8 cellular contexts compared by ENCODE assay signal in genomic region chr9:22238809-22239684, GRCh38.
DNase-seq lines count a peak whose midpoint lies in the region; ATAC-seq and TF ChIP-seq lines count a peak whose summit lies in the region.

No MANE protein-coding gene starts in this region.

- H3K79me2 ChIP-seq in OCI-LY3 (ENCODE audit: low read length): no peaks in the 10 kb centered on the region

- ATAC-seq in heart left ventricle: peak in 1 of 4 donors; percentile 53

- H3K4me1 Mint-ChIP-seq in progenitor cell of endocrine pancreas (ENCODE audit: low read depth): peaks cover 8% of the 10 kb centered on the region

- no peaks in the 10 kb centered on the region for H3K27me3 ChIP-seq in heart left ventricle
- H3K27me3 ChIP-seq in OCI-LY3 (ENCODE audit: low read depth, low read length): peaks cover 3% of the 10 kb centered on the region

- TF ChIP-seq CTCF in heart left ventricle (IDR thresholded peaks at IDR 0.05) (peak in 11 of 12 donors; percentile 28 to 56 (median 49)), OCI-LY3 (IDR thresholded peaks at IDR 0.05; ENCODE audit: low read depth, low read length) (peak; percentile 33; the same call in 1 of the 2 replicates), progenitor cell of endocrine pancreas (IDR thresholded peaks at IDR 0.05; ENCODE audit: unreplicated experiment) (peak; percentile 60)

- H3K4me1 ChIP-seq in heart left ventricle (peaks cover 0 to 6% (median 0%) of the 10 kb centered on the region in 12 donors), OCI-LY3 (ENCODE audit: low read length) (peaks cover 61% of the 10 kb centered on the region)

- no peak overlapping the region for H3K27ac ChIP-seq in heart left ventricle
- H3K27ac ChIP-seq in OCI-LY3 (ENCODE audit: low read length): peak overlapping the region; percentile 49; the same call in 1 of the 2 replicates
- peak overlapping the region; percentile 75 for H3K27ac ChIP-seq in epithelial cell of prostate

- peak overlapping the region; percentile 11; the same call in 1 of the 2 replicates for H3K9ac ChIP-seq in OCI-LY3 (ENCODE audit: low read length)

- peaks cover 14% of the 10 kb centered on the region for H3K27me3 Mint-ChIP-seq in progenitor cell of endocrine pancreas

- peak overlapping the region; percentile 60 for H3K4me2 ChIP-seq in OCI-LY3 (ENCODE audit: low read length)

- no peaks in the 10 kb centered on the region for H3K36me3 Mint-ChIP-seq in progenitor cell of endocrine pancreas (ENCODE audit: insufficient read depth)

- H3K9me3 ChIP-seq in heart left ventricle (no peaks in the 10 kb centered on the region), OCI-LY3 (ENCODE audit: insufficient read depth, low read length) (no peaks in the 10 kb centered on the region)

- DNase-seq in heart left ventricle (no peak), cardiac septum (ENCODE audit: low spot score) (no peak), epithelial cell of prostate (ENCODE audit: low read depth, low spot score) (no peak), progenitor cell of endocrine pancreas (ENCODE audit: low spot score, unreplicated experiment) (no peak)
- no peak for DNase-seq in activated CD4-positive, alpha-beta T cell treated with anti-CD3 and anti-CD28 coated beads, Interleukin-2, amount 50 U/mL, for 4 hours
- no peak for DNase-seq in activated naive CD4-positive, alpha-beta T cell treated with Interleukin-2 at 50 U/mL for 16 hours
- DNase-seq in activated CD4-positive, alpha-beta T cell treated with anti-CD3 and anti-CD28 coated beads for 4 hours: no peak

- H4K20me1 ChIP-seq in OCI-LY3 (ENCODE audit: insufficient read depth, low read length): no peaks in the 10 kb centered on the region

- H3K4me3 ChIP-seq in heart left ventricle (no peak overlapping the region), OCI-LY3 (ENCODE audit: low read length) (no peak overlapping the region)

- H3K36me3 ChIP-seq in heart left ventricle (no peaks in the 10 kb centered on the region), OCI-LY3 (replicated peaks; ENCODE audit: low read depth, low read length) (no peaks in the 10 kb centered on the region)

- H3K27ac Mint-ChIP-seq in progenitor cell of endocrine pancreas: no peak overlapping the region

- no peak overlapping the region for H3K4me3 Mint-ChIP-seq in progenitor cell of endocrine pancreas (ENCODE audit: low read depth)

- no peak for TF ChIP-seq POLR2A in heart left ventricle (IDR thresholded peaks at IDR 0.05)

- WGBS in heart left ventricle, 4 donors: 22 to 31% (median 25%) methylated on average over 9 of the region's 9 CpGs

- H3K9me3 Mint-ChIP-seq in progenitor cell of endocrine pancreas (ENCODE audit: low read depth): no peaks in the 10 kb centered on the region

- peak overlapping the region; percentile 17; the same call in 1 of the 2 replicates for H2AFZ ChIP-seq in OCI-LY3 (ENCODE audit: low read depth, low read length)

- intact Hi-C loops in heart left ventricle (cut with DNase I): loop anchor here in 8 of 10 donors (2.0 to 10.0 kb wide), 7 partner anchors 187 to 427 kb away; partner anchors contain the start of gene CDKN2B (in 1 of the 8)
- intact Hi-C loops in cardiac septum (cut with DNase I): loop anchor here (5.0 to 10.0 kb wide), 2 partner anchors 204 to 427 kb away; no protein-coding TSS in a partner anchor

Comparison
In these comparisons a context has a peak if more than half of its experiments do, and no peak if none do; other contexts are left out.
1. H3K27ac ChIP-seq: peak in OCI-LY3 (single experiment) and epithelial cell of prostate (single experiment); none in heart left ventricle (0 of 12).
2. Peak in every context shown above with its lines, with median percentiles within 50 percentile points of each other: CTCF ChIP-seq.